1 cellular context compared by ENCODE assay signal in the genomic region with DNA sequence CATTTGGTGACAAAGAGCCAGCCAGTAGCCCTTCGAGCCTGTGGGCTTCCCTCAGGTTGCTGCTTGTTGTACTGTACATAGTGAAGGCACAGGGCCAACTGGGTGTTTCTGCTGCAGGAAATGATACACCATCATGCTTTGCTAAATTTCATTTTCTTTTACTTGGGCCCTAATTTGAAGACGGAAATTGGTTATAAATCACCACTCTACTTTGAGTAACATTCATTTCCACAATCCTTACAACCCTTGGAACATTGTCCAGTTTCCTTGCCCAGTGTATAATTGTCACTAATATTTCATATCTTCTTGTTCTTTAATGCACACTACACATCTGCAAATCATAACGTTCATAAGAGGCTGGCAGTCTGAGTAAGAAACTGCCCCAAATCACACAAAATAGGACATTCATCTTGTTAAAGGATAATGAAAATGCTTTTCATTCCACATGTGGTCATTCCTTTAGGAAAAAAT.
TF ChIP-seq lines count a peak whose summit lies in the region.

No MANE protein-coding gene starts in this region.

TF ChIP-seq in GM12878, 131 proteins besides CTCF, POLR2A, EP300 and RAD21:
- TF ChIP-seq HDGF (IDR thresholded peaks at IDR 0.05) (no peak), STAT3 (IDR thresholded peaks at IDR 0.05; ENCODE audit: low read depth, low read length) (no peak), BMI1 (IDR thresholded peaks at IDR 0.05; ENCODE audit: borderline replicate concordance) (no peak), NFXL1 (IDR thresholded peaks at IDR 0.05; ENCODE audit: borderline replicate concordance) (no peak), KAT2A (conservative IDR thresholded peaks at IDR 0.05; ENCODE audit: control insufficient read depth, low read depth, low read length) (no peak), ATF7 (IDR thresholded peaks at IDR 0.05; ENCODE audit: low read depth) (no peak)
- TF ChIP-seq, protein P1, sequence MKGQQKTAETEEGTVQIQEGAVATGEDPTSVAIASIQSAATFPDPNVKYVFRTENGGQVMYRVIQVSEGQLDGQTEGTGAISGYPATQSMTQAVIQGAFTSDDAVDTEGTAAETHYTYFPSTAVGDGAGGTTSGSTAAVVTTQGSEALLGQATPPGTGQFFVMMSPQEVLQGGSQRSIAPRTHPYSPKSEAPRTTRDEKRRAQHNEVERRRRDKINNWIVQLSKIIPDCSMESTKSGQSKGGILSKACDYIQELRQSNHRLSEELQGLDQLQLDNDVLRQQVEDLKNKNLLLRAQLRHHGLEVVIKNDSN (IDR thresholded peaks at IDR 0.05; ENCODE audit: borderline replicate concordance, extremely low read length, insufficient read depth, low read depth, low read length), result no peak
